Comparison of ENCODE assay signal across 17 cellular contexts in genomic region chr7:151454932-151455530, GRCh38. TPM values are rescaled to one million over a fixed set of nuclear protein-coding genes. Genes with fewer than 3 reads are reported as not detected.
"Had no signal": no experiment of that assay in that cellular context is flagged by ENCODE, and none has a peak within 500 bp of the region (broad histone marks: within the 10 kb centered on the region; RNA-seq: fewer than 3 reads in every experiment).

No MANE protein-coding gene starts in this region.

- H3K36me3 ChIP-seq: left lung, neutrophil, upper lobe of right lung had no signal

- ATAC-seq: foreskin keratinocyte, left lung, right cardiac atrium, T-cell, upper lobe of right lung had no signal

- H3K36me3 Mint-ChIP-seq: T-cell had no signal

- H3K27ac ChIP-seq: foreskin keratinocyte, left lung, neutrophil, SK-N-MC, upper lobe of right lung had no signal

- H3K4me1 ChIP-seq: foreskin keratinocyte had no signal

- H3K4me1 Mint-ChIP-seq: activated naive CD8-positive, alpha-beta T cell treated with anti-CD3 and anti-CD28 coated beads, Interleukin-2, amount 50 U/mL, for 24 hours had no signal

- H3K4me3 ChIP-seq: left lung, SK-N-MC, upper lobe of right lung had no signal

- H3K27me3 ChIP-seq: upper lobe of right lung had no signal

- DNase-seq: activated CD4-positive, alpha-beta T cell treated with anti-CD3 and anti-CD28 coated beads for 4 hours; activated naive CD8-positive, alpha-beta T cell treated with anti-CD3 and anti-CD28 coated beads, Interleukin-2, amount 50 U/mL, for 24 hours; activated T-cell treated with anti-CD3 and anti-CD28 coated beads, Interleukin-2, amount 50 U/mL, for 1 hour; foreskin keratinocyte; left lung; mesenchymal stem cell; stimulated activated CD4-positive, alpha-beta T cell treated with anti-CD3 and anti-CD28 coated beads, Interleukin-1b, Interleukin-23, amount 100 ng/mL, for 48 hours; stimulated activated naive CD4-positive, alpha-beta T cell; substantia nigra; T1000; upper lobe of right lung had no signal

- H3K9me3 ChIP-seq: left lung, neutrophil, upper lobe of right lung had no signal

- FAIRE-seq: astrocyte, islet of Langerhans had no signal

- H3K9me3 Mint-ChIP-seq: activated naive CD8-positive, alpha-beta T cell treated with anti-CD3 and anti-CD28 coated beads, Interleukin-2, amount 50 U/mL, for 24 hours; T-cell had no signal

- H3K27ac Mint-ChIP-seq: activated naive CD8-positive, alpha-beta T cell treated with anti-CD3 and anti-CD28 coated beads, Interleukin-2, amount 50 U/mL, for 24 hours; T-cell had no signal

- H3K4me3 Mint-ChIP-seq: activated naive CD8-positive, alpha-beta T cell treated with anti-CD3 and anti-CD28 coated beads, Interleukin-2, amount 50 U/mL, for 24 hours; T-cell had no signal

RNA-seq across cellular contexts. Expression of gene CRYGN, which starts 15.1 kb away (rescaled TPM):
- total RNA-seq: astrocyte, foreskin keratinocyte, left lung, upper lobe of right lung had no signal
- polyA plus RNA-seq: foreskin keratinocyte had no signal

RNA-seq across cellular contexts. Expression of gene WDR86, which starts 45.2 kb away (rescaled TPM):
- total RNA-seq: foreskin keratinocyte had no signal
- polyA plus RNA-seq: foreskin keratinocyte had no signal
